ENCODE assay signal across 10 cellular contexts in the genomic region with DNA sequence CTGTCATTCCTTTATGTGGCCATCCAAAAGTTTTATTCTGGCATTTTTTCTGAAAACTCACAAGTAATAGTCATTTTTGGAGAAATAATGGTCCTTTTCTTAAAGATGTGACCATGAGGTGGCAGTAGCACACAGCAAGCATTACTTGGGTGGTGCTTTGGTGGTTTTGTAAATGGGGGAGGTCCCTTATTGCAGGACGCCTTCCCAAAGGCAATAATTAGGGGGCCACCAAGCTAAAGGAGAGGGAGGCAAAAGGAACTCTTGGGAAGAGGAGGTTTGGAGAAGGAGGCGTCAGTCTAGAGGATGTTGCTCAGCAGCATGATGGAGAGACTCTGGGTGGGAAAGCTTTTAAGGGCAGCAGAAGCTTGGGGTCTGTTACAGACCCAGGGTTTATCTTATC.
A peak's percentile ranks its signal among the peaks of the same experiment; 100 is the strongest.
DNase-seq lines count a peak whose midpoint lies in the region; ATAC-seq and TF ChIP-seq lines count a peak whose summit lies in the region.
"Had no signal": no experiment of that assay in that cellular context is flagged by ENCODE, and none has a peak within 500 bp of the region (broad histone marks: within the 10 kb centered on the region; RNA-seq: fewer than 3 reads in every experiment).

No MANE protein-coding gene starts in this region.

- H3K27me3 ChIP-seq in OCI-LY3 (ENCODE audit: low read depth, low read length), result no peaks in the 10 kb centered on the region

- H3K4me1 ChIP-seq in OCI-LY3 (ENCODE audit: low read length), result no peaks in the 10 kb centered on the region

- H3K27ac ChIP-seq in 22Rv1 (no peak overlapping the region), OCI-LY3 (ENCODE audit: low read length) (no peak overlapping the region)

- peak; percentile 77 for TF ChIP-seq CTCF in 22Rv1 (IDR thresholded peaks at IDR 0.05)
- TF ChIP-seq CTCF in GM12873 (IDR thresholded peaks at IDR 0.05; ENCODE audit: insufficient read depth, low read depth, low read length, missing control alignments), result peak; percentile 42
- TF ChIP-seq CTCF in OCI-LY3 (IDR thresholded peaks at IDR 0.05; ENCODE audit: low read depth, low read length), result peak; percentile 74
- peak; percentile 16 for TF ChIP-seq CTCF in fibroblast of pulmonary artery (IDR thresholded peaks at IDR 0.05; ENCODE audit: low read length, missing control alignments)

- H3K4me2 ChIP-seq in OCI-LY3 (ENCODE audit: low read length), result peak overlapping the region; percentile 28

- H3K36me3 ChIP-seq in OCI-LY3 (replicated peaks; ENCODE audit: low read depth, low read length), result no peaks in the 10 kb centered on the region

- H3K4me3 ChIP-seq in OCI-LY3 (ENCODE audit: low read length) (no peak overlapping the region), fibroblast of pulmonary artery (replicated peaks; ENCODE audit: low read depth, low read length) (no peak overlapping the region)

- ATAC-seq in HG03432 (IDR thresholded peaks at IDR 0.05; ENCODE audit: unreplicated experiment) (no peak), HG02938 (IDR thresholded peaks at IDR 0.05; ENCODE audit: unreplicated experiment) (no peak), GM19455 (IDR thresholded peaks at IDR 0.05; ENCODE audit: unreplicated experiment) (no peak)
- ATAC-seq: left cardiac atrium had no signal

- DNase-seq in fibroblast of pulmonary artery (ENCODE audit: low read depth) (peak; percentile 3), cerebellar nuclear complex (lab: John Stamatoyannopoulos, UW) (no peak)
- DNase-seq: left cardiac atrium; stimulated activated CD4-positive, alpha-beta T cell treated with anti-CD3 and anti-CD28 coated beads, Interleukin-1b, Interleukin-23, amount 100 ng/mL, for 48 hours had no signal

- H3K9ac ChIP-seq in OCI-LY3 (ENCODE audit: low read length), result no peak overlapping the region

- H3K79me2 ChIP-seq in OCI-LY3 (ENCODE audit: low read length), result no peaks in the 10 kb centered on the region

- H4K20me1 ChIP-seq in OCI-LY3 (ENCODE audit: insufficient read depth, low read length), result no peaks in the 10 kb centered on the region

- H3K9me3 ChIP-seq in OCI-LY3 (ENCODE audit: insufficient read depth, low read length), result no peaks in the 10 kb centered on the region

- H2AFZ ChIP-seq in OCI-LY3 (ENCODE audit: low read depth, low read length), result no peak overlapping the region

Comparison
In these comparisons a context has a peak if more than half of its experiments do, and no peak if none do; other contexts are left out.
1. CTCF ChIP-seq: peak in every context shown above with its lines; median percentile 77 in 22Rv1; 74 in OCI-LY3; 42 in GM12873; 16 in fibroblast of pulmonary artery.